2 cellular contexts compared by ENCODE assay signal in genomic region chr17:15485045-15485444, GRCh38.
TF ChIP-seq lines count a peak whose summit lies in the region.

No MANE protein-coding gene starts in this region.

TF ChIP-seq in GM23338, 12 proteins besides CTCF, POLR2A, EP300 and RAD21 (continued from another document):
- TF ChIP-seq ZNF462 (CRISPR knock-in tag; IDR thresholded peaks at IDR 0.05): no peak
- no peak for TF ChIP-seq CREB1 (CRISPR knock-in tag; IDR thresholded peaks at IDR 0.05; ENCODE audit: low read depth)
- TF ChIP-seq POLR2AphosphoS5 (IDR thresholded peaks at IDR 0.05; ENCODE audit: low read depth): no peak
- TF ChIP-seq NANOG (IDR thresholded peaks at IDR 0.05; ENCODE audit: borderline replicate concordance): no peak
- no peak for TF ChIP-seq ZNF114 (CRISPR knock-in tag; IDR thresholded peaks at IDR 0.05)
- TF ChIP-seq ETS1 (IDR thresholded peaks at IDR 0.05): no peak

TF ChIP-seq in WTC11, 78 proteins besides CTCF, POLR2A, EP300 and RAD21 (continued from another document):
- TF ChIP-seq ATF6 (CRISPR knock-in tag; IDR thresholded peaks at IDR 0.05) (no peak), CREB1 (CRISPR knock-in tag; IDR thresholded peaks at IDR 0.05) (no peak), AR (CRISPR knock-in tag; IDR thresholded peaks at IDR 0.05) (no peak), ZNF423 (CRISPR knock-in tag; IDR thresholded peaks at IDR 0.05) (no peak), MYBL2 (CRISPR knock-in tag; IDR thresholded peaks at IDR 0.05) (no peak), ZNF219 (CRISPR knock-in tag; IDR thresholded peaks at IDR 0.05; ENCODE audit: borderline replicate concordance) (no peak)
